ENCODE assay signal across 8 cellular contexts in genomic region chr6:55069132-55069781, GRCh38.
A peak's percentile ranks its signal among the peaks of the same experiment; 100 is the strongest.
DNase-seq lines count a peak whose midpoint lies in the region; ATAC-seq, FAIRE-seq and TF ChIP-seq lines count a peak whose summit lies in the region.

No MANE protein-coding gene starts in this region.

- no peaks in the 10 kb centered on the region for H3K27me3 ChIP-seq in right lobe of liver

- POLR2A ChIA-PET in A549 (lab: Yijun Ruan, JAX), result no interaction called here

- H3K36me3 ChIP-seq in right lobe of liver, result no peaks in the 10 kb centered on the region

- H3K9me3 ChIP-seq in A549, result no peaks in the 10 kb centered on the region
- H3K9me3 ChIP-seq in right lobe of liver, result no peaks in the 10 kb centered on the region

- peak; percentile 58 to 66 for TF ChIP-seq RAD21 in A549 (conservative IDR thresholded peaks at IDR 0.05 in 1 of 2, IDR thresholded peaks at IDR 0.05 in 1 of 2)

- TF ChIP-seq POLR2A in A549 (IDR thresholded peaks at IDR 0.05; ENCODE audit: low read length), result no peak
- no peak for TF ChIP-seq POLR2A in right lobe of liver (IDR thresholded peaks at IDR 0.05)

- CTCF ChIA-PET in A549 (lab: Yijun Ruan, JAX), result interaction anchor here (0.6 to 2.2 kb wide), 2 partner anchors 352 to 1083 kb away, joined by 5 to 14 read pairs; no protein-coding TSS in a partner anchor

- ATAC-seq in A549 (no peak), right lobe of liver (peak; percentile 55 to 77 (median 66)), GM21526 (IDR thresholded peaks at IDR 0.05; ENCODE audit: low FRiP score, unreplicated experiment) (no peak)

- H3K4me2 ChIP-seq in A549, result no peak overlapping the region

- no peak overlapping the region for H3K27ac ChIP-seq in A549
- no peak overlapping the region for H3K27ac ChIP-seq in right lobe of liver

- TF ChIP-seq CTCF in A549 (IDR thresholded peaks at IDR 0.05) (peak; percentile 53), GM12875 (IDR thresholded peaks at IDR 0.05; ENCODE audit: borderline replicate concordance, insufficient read depth, low read depth, low read length) (peak; percentile 29; the same call in 1 of the 2 replicates), cardiac fibroblast (IDR thresholded peaks at IDR 0.05; ENCODE audit: low read depth, low read length) (peak; percentile 64), right lobe of liver (IDR thresholded peaks at IDR 0.05) (peak; percentile 58 to 65 (median 62))

- H3K4me1 ChIP-seq in A549 (no peaks in the 10 kb centered on the region), right lobe of liver (no peaks in the 10 kb centered on the region)

- TF ChIP-seq EP300 in A549 (IDR thresholded peaks at IDR 0.05), result no peak

- WGBS in A549 (ENCODE audit: missing lambda C conversion rate), result 2% methylated on average over 3 of the region's 3 CpGs
- WGBS in right lobe of liver (ENCODE audit: insufficient coverage, low coverage, low lambda C conversion rate, missing lambda C conversion rate), result 8% methylated on average over 3 of the region's 3 CpGs

- FAIRE-seq in A549 (lab: Jason Lieb, UNC), result no peak

- H3K4me3 ChIP-seq in A549, result no peak overlapping the region
- H3K4me3 ChIP-seq in GM12875 (ENCODE audit: low read depth, low read length), result no peak overlapping the region
- no peak overlapping the region for H3K4me3 ChIP-seq in cardiac fibroblast (replicated peaks in 1 of 2; ENCODE audit: low read depth in 2 of 2, low read length in 2 of 2)
- H3K4me3 ChIP-seq in right lobe of liver, result no peak overlapping the region

- DNase-seq in A549 (ENCODE audit: low read depth in 1 of 2, low spot score in 1 of 2) (peak; percentile 4 to 12), NCI-H69 (lab: John Stamatoyannopoulos, UW) (peak; percentile 71), cardiac fibroblast (ENCODE audit: low read depth in 2 of 2) (peak; percentile 61 to 66), right lobe of liver (no peak), occipital lobe (lab: John Stamatoyannopoulos, UW) (no peak)
- DNase-seq in effector CD8-positive, alpha-beta T cell (lab: John Stamatoyannopoulos, UW), result no peak

- intact Hi-C loops in right lobe of liver (cut with DNase I), result loop anchor here in 1 of 2 donors (10.0 kb wide), 1 partner anchor 1094 kb away; no protein-coding TSS in a partner anchor

TF ChIP-seq in A549, 52 proteins besides CTCF, POLR2A, EP300 and RAD21:
- no peak for TF ChIP-seq JUN (IDR thresholded peaks at IDR 0.05)
- peak; percentile 71 for TF ChIP-seq SMC3 (IDR thresholded peaks at IDR 0.05)
- no peak for TF ChIP-seq NFE2L2 (conservative IDR thresholded peaks at IDR 0.05; ENCODE audit: low read length)

Comparison
In these comparisons a context has a peak if more than half of its experiments do, and no peak if none do; other contexts are left out.
1. ATAC-seq: peak in right lobe of liver (4 of 4); none in A549 (0 of 2) and GM21526 (single experiment).
2. DNase-seq: peak in A549 (2 of 2), NCI-H69 (single experiment) and cardiac fibroblast (2 of 2); none in right lobe of liver (0 of 3), effector CD8-positive, alpha-beta T cell (single experiment) and occipital lobe (single experiment).
3. Peak in every context shown above with its lines, with median percentiles within 50 percentile points of each other: CTCF ChIP-seq.